In the genomic region with DNA sequence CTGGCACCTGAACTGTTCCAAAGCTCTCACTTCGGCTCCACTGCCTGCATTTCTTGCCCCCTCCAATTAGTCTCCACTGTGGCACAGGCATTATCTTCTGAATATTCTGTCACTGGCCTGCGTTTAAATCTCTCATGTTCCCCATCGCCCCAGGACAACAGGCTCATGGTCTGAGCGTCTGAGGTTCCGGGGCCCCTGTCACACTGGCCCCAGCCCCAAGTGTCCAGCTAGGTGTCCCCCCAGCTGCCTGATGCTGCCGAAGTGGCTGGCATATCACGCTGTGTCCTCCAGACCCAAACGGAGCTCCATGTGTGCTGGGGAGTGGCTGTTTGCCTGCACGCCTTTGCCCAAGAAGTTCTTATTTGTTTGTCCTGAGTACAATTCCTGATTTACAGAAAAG, we compare ENCODE assay signal across 22 cellular contexts.
"Had no signal": no experiment of that assay in that cellular context is flagged by ENCODE, and none has a peak within 500 bp of the region (broad histone marks: within the 10 kb centered on the region; RNA-seq: fewer than 3 reads in every experiment).

No MANE protein-coding gene starts in this region.

- DNase-seq: activated CD4-positive, alpha-beta T cell treated with anti-CD3 and anti-CD28 coated beads for 4 hours; activated CD4-positive, alpha-beta T cell treated with anti-CD3 and anti-CD28 coated beads, Interleukin-2, amount 50 U/mL, for 48 hours; activated CD4-positive, CD25-positive, alpha-beta regulatory T cell; activated CD8-positive, alpha-beta memory T cell treated with anti-CD3 and anti-CD28 coated beads, Interleukin-2, amount 50 U/mL, for 48 hours; activated naive CD4-positive, alpha-beta T cell; activated T-cell treated with anti-CD3 and anti-CD28 coated beads, Interleukin-2, amount 50 U/mL, for 4 hours; adrenal gland; brain microvascular endothelial cell; caudate nucleus; effector CD4-positive, alpha-beta T cell; foreskin fibroblast; mammary epithelial cell; midbrain; natural killer cell; sigmoid colon; stimulated activated CD4-positive, alpha-beta T cell treated with anti-CD3 and anti-CD28 coated beads, Interleukin-4, amount 100 ng/mL, for 1 hour; stimulated activated naive CD4-positive, alpha-beta T cell; T-helper 17 cell had no signal

- H3K9me3 Mint-ChIP-seq: activated T-cell treated with anti-CD3 and anti-CD28 coated beads, Interleukin-2, amount 50 U/mL, for 4 hours; activated T-helper 2 cell treated with anti-CD3 and anti-CD28 coated beads, Interferon-gamma antibody, Interleukin-2, Interleukin-4, amounts not matched to agents 10 μg/mL and 5 μg/mL and 100 μg/mL, durations not matched to agents 14 hours and 24 hours and 36 hours; dendritic cell treated with granulocyte-macrophage colony-stimulating factor and Interleukin-4, amounts not matched to agents 40 ng/mL and 50 ng/mL, for 4 days; natural killer cell had no signal

- H3K27ac ChIP-seq: adrenal gland, ascending aorta, brain microvascular endothelial cell had no signal

- H3K4me3 ChIP-seq: adrenal gland, ascending aorta, sigmoid colon had no signal

- H3K4me1 Mint-ChIP-seq: natural killer cell had no signal

- H3K4me3 Mint-ChIP-seq: activated naive CD8-positive, alpha-beta T cell; activated T-cell treated with anti-CD3 and anti-CD28 coated beads, Interleukin-2, amount 50 U/mL, for 4 hours; dendritic cell treated with granulocyte-macrophage colony-stimulating factor and Interleukin-4, amounts not matched to agents 40 ng/mL and 50 ng/mL, for 4 days; natural killer cell had no signal

- H3K27me3 ChIP-seq: adrenal gland, ascending aorta, brain microvascular endothelial cell, sigmoid colon had no signal

- H3K36me3 Mint-ChIP-seq: activated naive CD8-positive, alpha-beta T cell; natural killer cell had no signal

- H3K36me3 ChIP-seq: adrenal gland, brain microvascular endothelial cell had no signal

- H3K27ac Mint-ChIP-seq: activated naive CD8-positive, alpha-beta T cell; activated T-helper 2 cell treated with anti-CD3 and anti-CD28 coated beads, Interferon-gamma antibody, Interleukin-2, Interleukin-4, amounts not matched to agents 10 μg/mL and 5 μg/mL and 100 μg/mL, durations not matched to agents 14 hours and 24 hours and 36 hours; dendritic cell treated with granulocyte-macrophage colony-stimulating factor and Interleukin-4, amounts not matched to agents 40 ng/mL and 50 ng/mL, for 4 days; natural killer cell; T-helper 17 cell had no signal

- ATAC-seq: activated T-cell treated with anti-CD3 and anti-CD28 coated beads, Interleukin-2, amount 50 U/mL, for 4 hours; natural killer cell; T-helper 17 cell had no signal

- H3K9me3 ChIP-seq: adrenal gland, ascending aorta, sigmoid colon had no signal
